13 cellular contexts compared by ENCODE assay signal in the genomic region with DNA sequence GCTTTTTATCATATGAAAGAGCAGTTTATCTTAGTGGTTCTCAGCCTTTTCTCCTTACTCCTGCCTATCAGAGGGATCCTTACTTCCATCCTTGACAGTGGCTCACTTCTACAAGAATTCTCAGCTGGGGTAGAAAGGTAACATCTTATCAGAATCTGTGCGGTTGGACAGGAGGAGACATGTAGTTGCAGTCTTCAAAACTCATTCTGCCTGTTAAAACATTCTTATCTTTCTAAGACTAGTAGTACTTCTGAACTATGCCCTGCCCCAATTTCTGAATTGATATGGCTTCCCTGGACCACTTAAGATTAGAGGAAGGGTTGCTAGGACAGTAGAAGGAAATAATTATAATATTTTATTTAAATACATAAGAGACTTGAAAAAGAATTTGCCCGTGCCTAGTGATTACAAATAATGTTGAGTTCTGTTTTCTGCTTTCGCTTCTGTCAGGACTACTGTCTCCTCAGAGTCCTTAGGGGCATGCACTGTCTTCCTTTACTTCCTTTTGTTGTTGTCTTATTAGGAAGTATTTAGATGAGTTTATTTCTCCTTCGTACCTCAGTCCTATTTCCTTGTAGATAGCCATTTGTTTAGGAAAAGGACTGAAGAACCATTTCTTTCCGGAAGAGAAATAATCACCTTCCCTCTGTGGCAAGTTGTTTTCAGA. TPM values are rescaled to one million over a fixed set of nuclear protein-coding genes. Genes with fewer than 3 reads are reported as not detected.
DNase-seq lines count a peak whose midpoint lies in the region; ATAC-seq, FAIRE-seq and TF ChIP-seq lines count a peak whose summit lies in the region.
"Had no signal": no experiment of that assay in that cellular context is flagged by ENCODE, and none has a peak within 500 bp of the region (broad histone marks: within the 10 kb centered on the region; RNA-seq: fewer than 3 reads in every experiment).

No MANE protein-coding gene starts in this region.

- H3K4me1 Mint-ChIP-seq in CD8-positive, alpha-beta T cell (ENCODE audit: low read depth): peaks cover 10% of the 10 kb centered on the region
- peaks cover 17% of the 10 kb centered on the region for H3K4me1 Mint-ChIP-seq in neural crest cell

- H3K27me3 ChIP-seq in CD8-positive, alpha-beta T cell (ENCODE audit: insufficient read depth, low read length): no peaks in the 10 kb centered on the region

- no peaks in the 10 kb centered on the region for H3K9me3 ChIP-seq in CD8-positive, alpha-beta T cell (ENCODE audit: low read length)

- no peak for ATAC-seq in CD8-positive, alpha-beta T cell
- ATAC-seq: activated CD4-positive, alpha-beta T cell treated with anti-CD3 and anti-CD28 coated beads for 36 hours; T-cell had no signal

- H3K4me3 Mint-ChIP-seq in CD8-positive, alpha-beta T cell: no peak overlapping the region
- no peak overlapping the region for H3K4me3 Mint-ChIP-seq in neural crest cell
- H3K4me3 Mint-ChIP-seq: activated CD4-positive, alpha-beta T cell treated with anti-CD3 and anti-CD28 coated beads for 36 hours; T-cell had no signal

- no peak for DNase-seq in CD8-positive, alpha-beta T cell
- DNase-seq in NOMO-1 treated with DMSO at 0.1 percent for 48 hours (lab: John Stamatoyannopoulos, UW; ENCODE audit: unreplicated experiment) (peak; percentile 58), caudate nucleus (lab: John Stamatoyannopoulos, UW) (no peak), neural crest cell (ENCODE audit: low read depth, low spot score) (no peak), urothelium cell line (ENCODE audit: low spot score) (no peak), NCI-H1436 treated with DMSO at 0.1 percent for 48 hours (lab: John Stamatoyannopoulos, UW) (no peak), HTR-8/SVneo (ENCODE audit: insufficient read length, low spot score) (no peak)
- no peak for DNase-seq in activated CD4-positive, alpha-beta T cell treated with anti-CD3 and anti-CD28 coated beads for 48 hours
- DNase-seq: activated CD4-positive, alpha-beta T cell treated with anti-CD3 and anti-CD28 coated beads for 36 hours; AML-193; KBM-7; stimulated activated naive CD4-positive, alpha-beta T cell; T-cell had no signal

- intact Hi-C loops in CD8-positive, alpha-beta T cell (cut with DNase I, micrococcal nuclease): no loop called here

- CTCF ChIA-PET in CD8-positive, alpha-beta T cell (lab: Charles Lee): no interaction called here

- peak overlapping the region; percentile 37 for H3K27ac Mint-ChIP-seq in CD8-positive, alpha-beta T cell
- peak overlapping the region; percentile 35 for H3K27ac Mint-ChIP-seq in neural crest cell (ENCODE audit: unreplicated experiment)
- H3K27ac Mint-ChIP-seq: activated CD4-positive, alpha-beta T cell treated with anti-CD3 and anti-CD28 coated beads for 36 hours had no signal

- H3K27ac ChIP-seq in CD8-positive, alpha-beta T cell (ENCODE audit: low read depth, low read length): no peak overlapping the region
- peak overlapping the region; percentile 52 for H3K27ac ChIP-seq in caudate nucleus (ENCODE audit: low read depth, low read length)

- FAIRE-seq in urothelium cell line (lab: Jason Lieb, UNC): no peak
- no peak for FAIRE-seq in HTR-8/SVneo (lab: Jason Lieb, UNC)

- H3K36me3 ChIP-seq in CD8-positive, alpha-beta T cell (ENCODE audit: insufficient read depth, low read length): no peaks in the 10 kb centered on the region

- H3K36me3 Mint-ChIP-seq in CD8-positive, alpha-beta T cell: peaks cover 7% of the 10 kb centered on the region
- no peaks in the 10 kb centered on the region for H3K36me3 Mint-ChIP-seq in neural crest cell (ENCODE audit: low read depth)

- no peak for TF ChIP-seq CTCF in CD8-positive, alpha-beta T cell (IDR thresholded peaks at IDR 0.05)
- TF ChIP-seq CTCF in neural crest cell (conservative IDR thresholded peaks at IDR 0.05): no peak

- H3K4me1 ChIP-seq in CD8-positive, alpha-beta T cell (ENCODE audit: insufficient read depth, low read length): no peaks in the 10 kb centered on the region

- no peaks in the 10 kb centered on the region for H3K27me3 Mint-ChIP-seq in CD8-positive, alpha-beta T cell (ENCODE audit: low read depth)
- H3K27me3 Mint-ChIP-seq in neural crest cell (ENCODE audit: low read depth): no peaks in the 10 kb centered on the region
- H3K27me3 Mint-ChIP-seq: activated CD4-positive, alpha-beta T cell treated with anti-CD3 and anti-CD28 coated beads for 36 hours; T-cell had no signal

- H3K9me3 Mint-ChIP-seq in CD8-positive, alpha-beta T cell: no peaks in the 10 kb centered on the region
- H3K9me3 Mint-ChIP-seq in neural crest cell: no peaks in the 10 kb centered on the region
- H3K9me3 Mint-ChIP-seq: T-cell had no signal

- H3K4me3 ChIP-seq in CD8-positive, alpha-beta T cell (ENCODE audit: low read depth, low read length): no peak overlapping the region

- POLR2A ChIA-PET in CD8-positive, alpha-beta T cell (lab: Charles Lee): no interaction called here

RNA-seq across cellular contexts. Expression of gene BLTP3A, which starts 24.9 kb away (rescaled TPM):
- 1 to 10 TPM; 8.8 to 9.3 TPM for total RNA-seq in CD8-positive, alpha-beta T cell
- 19.9 and 20.3 TPM in 2 replicates for total RNA-seq in neural crest cell

RNA-seq across cellular contexts. Expression of gene SNRPC, which starts 59.5 kb away (rescaled TPM):
- total RNA-seq in CD8-positive, alpha-beta T cell: 10 to 100 TPM; 77.7 to 79.0 TPM
- total RNA-seq in neural crest cell: 200 and 207 TPM in 2 replicates
